Comparison of ENCODE assay signal across 9 cellular contexts in genomic region chr18:22846088-22846683, GRCh38.
A peak's percentile ranks its signal among the peaks of the same experiment; 100 is the strongest.
DNase-seq lines count a peak whose midpoint lies in the region; ATAC-seq, FAIRE-seq and TF ChIP-seq lines count a peak whose summit lies in the region.
"Had no signal": no experiment of that assay in that cellular context is flagged by ENCODE, and none has a peak within 500 bp of the region (broad histone marks: within the 10 kb centered on the region; RNA-seq: fewer than 3 reads in every experiment).

No MANE protein-coding gene starts in this region.

- TF ChIP-seq CTCF in MM.1S (IDR thresholded peaks at IDR 0.05; ENCODE audit: low read length) (peak; percentile 40), brain (conservative IDR thresholded peaks at IDR 0.05) (peak; percentile 53 to 58), mucosa of descending colon (IDR thresholded peaks at IDR 0.05) (no peak)

- POLR2A ChIA-PET in T-cell (lab: Charles Lee) = no interaction called here

- no peak overlapping the region for H3K4me2 ChIP-seq in MM.1S (ENCODE audit: low read depth, low read length)

- no peak overlapping the region for H2AFZ ChIP-seq in MM.1S (ENCODE audit: low read length)

- H3K27me3 Mint-ChIP-seq in brain = peaks cover 8% of the 10 kb centered on the region
- peaks cover 0 to 6% of the 10 kb centered on the region in 2 donors for H3K27me3 Mint-ChIP-seq in T-cell

- no peak for TF ChIP-seq POLR2A in GM12892 (IDR thresholded peaks at IDR 0.05; ENCODE audit: low read depth, low read length)

- H3K36me3 ChIP-seq in MM.1S (replicated peaks; ENCODE audit: insufficient read depth, low read length) (no peaks in the 10 kb centered on the region), mucosa of descending colon (ENCODE audit: low read depth) (no peaks in the 10 kb centered on the region)

- H3K4me1 ChIP-seq in MM.1S (ENCODE audit: low read length) (peaks cover 12% of the 10 kb centered on the region), mucosa of descending colon (ENCODE audit: low read depth) (no peaks in the 10 kb centered on the region)

- ATAC-seq in mucosa of descending colon (peak; percentile 36), T-cell (replicated peaks in 1 of 4) (no peak)

- no peaks in the 10 kb centered on the region for H3K9me2 ChIP-seq in MM.1S (replicated peaks; ENCODE audit: insufficient read depth, low read length)

- peak overlapping the region in 2 of 5 experiments; percentile 76 to 83 for H3K27ac Mint-ChIP-seq in brain
- no peak overlapping the region for H3K27ac Mint-ChIP-seq in T-cell
- H3K27ac Mint-ChIP-seq: activated naive CD8-positive, alpha-beta T cell had no signal

- no peak overlapping the region for H3K4me3 Mint-ChIP-seq in brain
- no peak overlapping the region for H3K4me3 Mint-ChIP-seq in T-cell
- H3K4me3 Mint-ChIP-seq: activated naive CD8-positive, alpha-beta T cell had no signal

- no peak overlapping the region for H3K27ac ChIP-seq in MM.1S (ENCODE audit: low read length)

- no peak for FAIRE-seq in GM12892 (lab: Jason Lieb, UNC)

- H3K9me3 ChIP-seq in MM.1S (replicated peaks; ENCODE audit: insufficient read depth, low read length) (no peaks in the 10 kb centered on the region), mucosa of descending colon (no peaks in the 10 kb centered on the region)

- intact Hi-C loops in mucosa of descending colon (cut with DNase I, micrococcal nuclease) = no loop called here

- no peak overlapping the region for H3K9ac ChIP-seq in MM.1S (ENCODE audit: low read length)

- H3K4me1 Mint-ChIP-seq in brain (no peaks in the 10 kb centered on the region), T-cell (no peaks in the 10 kb centered on the region)

- no peaks in the 10 kb centered on the region for H4K20me1 ChIP-seq in MM.1S (ENCODE audit: insufficient read depth, low read length)

- no peaks in the 10 kb centered on the region for H3K79me2 ChIP-seq in MM.1S (ENCODE audit: low read length)

- no peaks in the 10 kb centered on the region for H3F3A ChIP-seq in MM.1S (ENCODE audit: insufficient read depth, low read length)

- H3K9me3 Mint-ChIP-seq in brain = no peaks in the 10 kb centered on the region
- H3K9me3 Mint-ChIP-seq in T-cell = no peaks in the 10 kb centered on the region

- H3K36me3 Mint-ChIP-seq in brain (no peaks in the 10 kb centered on the region), T-cell (no peaks in the 10 kb centered on the region)
- H3K36me3 Mint-ChIP-seq: activated naive CD8-positive, alpha-beta T cell had no signal

- H3K27me3 ChIP-seq in MM.1S (replicated peaks; ENCODE audit: insufficient read depth, low read length) = no peaks in the 10 kb centered on the region

- DNase-seq in DMS153 treated with DMSO at 0.1 percent for 48 hours (lab: John Stamatoyannopoulos, UW; ENCODE audit: unreplicated experiment) = peak; percentile 23
- no peak for DNase-seq in MM.1S
- peak in 1 of 3 donors; percentile 24 for DNase-seq in mucosa of descending colon
- DNase-seq in GM12892 (ENCODE audit: insufficient read length) = no peak
- no peak for DNase-seq in NCI-H1930 (lab: John Stamatoyannopoulos, UW)
- DNase-seq in GDM1 (lab: John Stamatoyannopoulos, UW) = no peak
- no peak for DNase-seq in T-cell

- CTCF ChIA-PET in T-cell (lab: Charles Lee) = no interaction called here

- no peak overlapping the region for H3K4me3 ChIP-seq in MM.1S (ENCODE audit: low read length)
- H3K4me3 ChIP-seq in mucosa of descending colon = no peak overlapping the region
